Comparison of ENCODE assay signal across 12 cellular contexts in the genomic region with DNA sequence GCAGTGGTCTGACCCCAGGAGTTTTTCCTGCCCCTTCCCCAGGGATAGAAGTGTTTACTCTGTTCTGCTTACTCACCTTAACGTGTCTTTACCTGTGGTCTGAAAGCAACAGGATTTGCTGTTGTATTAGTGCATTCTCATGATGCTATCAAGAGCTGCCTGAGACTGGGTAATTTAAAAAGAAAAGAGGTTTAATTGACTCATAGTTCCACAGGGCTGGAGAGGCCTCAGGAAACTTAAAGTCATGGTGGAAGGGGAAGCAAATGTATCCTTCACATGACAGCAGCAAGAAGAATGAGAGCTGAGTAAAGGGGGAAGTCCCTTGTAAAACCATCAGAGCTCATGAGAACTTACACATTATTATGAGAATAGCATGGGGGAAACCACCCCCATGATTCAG.
A peak's percentile ranks its signal among the peaks of the same experiment; 100 is the strongest.
DNase-seq lines count a peak whose midpoint lies in the region; ATAC-seq and TF ChIP-seq lines count a peak whose summit lies in the region.
"Had no signal": no experiment of that assay in that cellular context is flagged by ENCODE, and none has a peak within 500 bp of the region (broad histone marks: within the 10 kb centered on the region; RNA-seq: fewer than 3 reads in every experiment).

No MANE protein-coding gene starts in this region.

- peaks cover 14% of the 10 kb centered on the region for H3K27me3 Mint-ChIP-seq in activated CD4-positive, alpha-beta T cell treated with anti-CD3 and anti-CD28 coated beads for 36 hours

- TF ChIP-seq CTCF in brain microvascular endothelial cell (IDR thresholded peaks at IDR 0.05; ENCODE audit: low read depth, low read length, missing control alignments) = no peak

- H2BK12ac ChIP-seq in mesenchymal stem cell (ENCODE audit: low read length in 2 of 2) = no peak overlapping the region

- WGBS in mesenchymal stem cell = 65% methylated on average over 1 of the region's 1 CpG

- H3K4me3 ChIP-seq in brain microvascular endothelial cell (ENCODE audit: low read depth, low read length) (no peak overlapping the region), mesenchymal stem cell (ENCODE audit: insufficient read depth in 1 of 2, low read depth in 1 of 2, low read length in 2 of 2) (no peak overlapping the region)
- H3K4me3 ChIP-seq: stomach had no signal

- peaks cover 16% of the 10 kb centered on the region for H3K4me1 Mint-ChIP-seq in activated CD4-positive, alpha-beta T cell treated with anti-CD3 and anti-CD28 coated beads for 36 hours

- no peak overlapping the region for H3K4me2 ChIP-seq in mesenchymal stem cell (ENCODE audit: low read length, poor library complexity, severe bottlenecking)

- no peak overlapping the region for H3K4ac ChIP-seq in mesenchymal stem cell (ENCODE audit: low read depth in 1 of 2, low read length in 2 of 2)

- peaks cover 4% of the 10 kb centered on the region for H3K79me1 ChIP-seq in mesenchymal stem cell (replicated peaks; ENCODE audit: low read length, poor library complexity, severe bottlenecking)

- peaks cover 2% of the 10 kb centered on the region for H3K36me3 Mint-ChIP-seq in activated CD4-positive, alpha-beta T cell treated with anti-CD3 and anti-CD28 coated beads for 36 hours (ENCODE audit: low read depth)

- intact Hi-C loops in activated CD4-positive, alpha-beta T cell treated with anti-CD3 and anti-CD28 coated beads for 36 hours (cut with DNase I, micrococcal nuclease) = loop anchor here in 1 of 2 experiments (2.0 to 5.0 kb wide), 3 partner anchors 68 to 540 kb away; no protein-coding TSS in a partner anchor

- no peak overlapping the region for H4K91ac ChIP-seq in mesenchymal stem cell (ENCODE audit: low read length)

- no peak overlapping the region for H2AK5ac ChIP-seq in mesenchymal stem cell (ENCODE audit: low read length, severe bottlenecking)

- H2BK15ac ChIP-seq in mesenchymal stem cell (ENCODE audit: low read depth, poor library complexity, severe bottlenecking) = no peak overlapping the region

- no peak overlapping the region for H3K23ac ChIP-seq in mesenchymal stem cell (ENCODE audit: low read length in 2 of 2)

- no peak overlapping the region for H3K9ac ChIP-seq in mesenchymal stem cell (ENCODE audit: low read length)

- no peak overlapping the region for H3K4me3 Mint-ChIP-seq in activated CD4-positive, alpha-beta T cell treated with anti-CD3 and anti-CD28 coated beads for 36 hours

- H4K8ac ChIP-seq in mesenchymal stem cell (ENCODE audit: low read length) = no peak overlapping the region

- no peak for DNase-seq in activated CD4-positive, alpha-beta T cell treated with anti-CD3 and anti-CD28 coated beads for 36 hours
- DNase-seq in activated CD4-positive, alpha-beta T cell treated with anti-CD3 and anti-CD28 coated beads, Interleukin-2, amount 50 U/mL, for 4 hours = no peak
- peak; percentile 62 for DNase-seq in HPDE6-E6E7 (ENCODE audit: extremely low spot score)
- peak; percentile 49 for DNase-seq in brain microvascular endothelial cell
- DNase-seq in mesenchymal stem cell = peak; percentile 6
- no peak for DNase-seq in NCI-H1436 (lab: John Stamatoyannopoulos, UW)
- no peak for DNase-seq in NCI-H1048 (lab: John Stamatoyannopoulos, UW)
- DNase-seq: ACHN, aorta, NCI-H226, stomach had no signal

- no peak overlapping the region for H3K14ac ChIP-seq in mesenchymal stem cell (ENCODE audit: low read length in 2 of 2)

- no peaks in the 10 kb centered on the region for H3K36me3 ChIP-seq in brain microvascular endothelial cell (replicated peaks)
- no peaks in the 10 kb centered on the region for H3K36me3 ChIP-seq in mesenchymal stem cell (ENCODE audit: control insufficient read depth in 1 of 2, insufficient read depth in 2 of 2, low read depth in 1 of 2, low read length in 2 of 2)
- H3K36me3 ChIP-seq: stomach had no signal

- POLR2A ChIA-PET in activated CD4-positive, alpha-beta T cell treated with anti-CD3 and anti-CD28 coated beads for 36 hours (lab: Charles Lee) = no interaction called here

- H3K18ac ChIP-seq in mesenchymal stem cell (ENCODE audit: low read depth in 1 of 2, low read length in 2 of 2) = no peak overlapping the region

- ATAC-seq in activated CD4-positive, alpha-beta T cell treated with anti-CD3 and anti-CD28 coated beads for 36 hours = peak; percentile 97
- ATAC-seq in GM21723 (IDR thresholded peaks at IDR 0.05; ENCODE audit: unreplicated experiment) = no peak

- peaks cover 3% of the 10 kb centered on the region for H3K9me3 ChIP-seq in mesenchymal stem cell (ENCODE audit: control insufficient read depth, low read length)
- H3K9me3 ChIP-seq: stomach had no signal

- no peak overlapping the region for H2BK5ac ChIP-seq in mesenchymal stem cell (ENCODE audit: low read depth, low read length, poor library complexity, severe bottlenecking)

- no peaks in the 10 kb centered on the region for H3K4me1 ChIP-seq in mesenchymal stem cell (ENCODE audit: control insufficient read depth, insufficient read depth, low read depth, low read length)
- H3K4me1 ChIP-seq: stomach had no signal

- H3K27me3 ChIP-seq in brain microvascular endothelial cell (replicated peaks) (no peaks in the 10 kb centered on the region), mesenchymal stem cell (ENCODE audit: control insufficient read depth in 1 of 2, insufficient read depth in 1 of 2, low read length in 2 of 2) (no peaks in the 10 kb centered on the region)
- H3K27me3 ChIP-seq: stomach had no signal

- no peak overlapping the region for H2AFZ ChIP-seq in mesenchymal stem cell (ENCODE audit: low read depth, low read length)

- peak overlapping the region; percentile 40 for H3K27ac Mint-ChIP-seq in activated CD4-positive, alpha-beta T cell treated with anti-CD3 and anti-CD28 coated beads for 36 hours

- H3K27ac ChIP-seq in brain microvascular endothelial cell = peak overlapping the region; percentile 61
- no peak overlapping the region for H3K27ac ChIP-seq in mesenchymal stem cell (ENCODE audit: low read length, poor library complexity, severe bottlenecking)
- H3K27ac ChIP-seq: stomach had no signal

- CTCF ChIA-PET in activated CD4-positive, alpha-beta T cell treated with anti-CD3 and anti-CD28 coated beads for 36 hours (lab: Charles Lee) = interaction anchor here (0.6 to 1.7 kb wide), 3 partner anchors 8 to 108 kb away, joined by 3 to 12 read pairs (median 5); no protein-coding TSS in a partner anchor

- in situ Hi-C loops in brain microvascular endothelial cell (cut with HindIII; ENCODE audit: low pct_ligation_motif_present, low sequenced_read_pairs) = no loop called here

- H2BK120ac ChIP-seq in mesenchymal stem cell (ENCODE audit: low read depth, low read length) = no peak overlapping the region

- peaks cover 19% of the 10 kb centered on the region for H3K9me3 Mint-ChIP-seq in activated CD4-positive, alpha-beta T cell treated with anti-CD3 and anti-CD28 coated beads for 36 hours (ENCODE audit: low read depth)

Comparison
In these comparisons a context has a peak if more than half of its experiments do, and no peak if none do; other contexts are left out.
1. DNase-seq: peak in HPDE6-E6E7 (single experiment), brain microvascular endothelial cell (single experiment) and mesenchymal stem cell (single experiment); none in activated CD4-positive, alpha-beta T cell treated with anti-CD3 and anti-CD28 coated beads for 36 hours (single experiment), activated CD4-positive, alpha-beta T cell treated with anti-CD3 and anti-CD28 coated beads, Interleukin-2, amount 50 U/mL, for 4 hours (0 of 2), NCI-H1436 (single experiment) and NCI-H1048 (single experiment).